Comparison of ENCODE assay signal across 1 cellular context in genomic region chr17:66345949-66346638, GRCh38.
TF ChIP-seq lines count a peak whose summit lies in the region.
"Not testable (repeated sequence)": the region's sequence is repeated elsewhere in the genome, so short reads cannot be mapped to it uniquely, and the experiment has no call there.

No MANE protein-coding gene starts in this region.

TF ChIP-seq in K562, 482 proteins besides CTCF, POLR2A, EP300 and RAD21 (continues in another document):
- peak in 1 of 2 experiments; percentile 45 for TF ChIP-seq E2F6 (IDR thresholded peaks at IDR 0.05; ENCODE audit: borderline replicate concordance in 1 of 2, extremely low read depth in 1 of 2, insufficient read depth in 1 of 2, insufficient read length in 1 of 2, low read depth in 1 of 2, low read length in 1 of 2, poor library complexity in 1 of 2, severe bottlenecking in 1 of 2)
- TF ChIP-seq TOE1 (IDR thresholded peaks at IDR 0.05; ENCODE audit: borderline replicate concordance) = 0 out of 2 replicates have a peak, but pooled peaks have one; percentile 33
- not testable (repeated sequence) for TF ChIP-seq TOE1 (CRISPR knock-in tag; IDR thresholded peaks at IDR 0.05; ENCODE audit: borderline replicate concordance, low read depth); PBX2 (CRISPR knock-in tag; IDR thresholded peaks at IDR 0.05; ENCODE audit: low read depth); TEAD4 (CRISPR knock-in tag; IDR thresholded peaks at IDR 0.05; ENCODE audit: borderline replicate concordance); NR2C2 (CRISPR knock-in tag; IDR thresholded peaks at IDR 0.05)
- peak; percentile 92 for TF ChIP-seq DPF2 (IDR thresholded peaks at IDR 0.05)
- TF ChIP-seq ARNT (IDR thresholded peaks at IDR 0.05) = peak; percentile 36 to 50; a peak in 1 of 4 replicates
- 0 out of 3 replicates have a peak, but pooled peaks of 1 of the 2 experiments have one; percentile 14 for TF ChIP-seq CBX3 (IDR thresholded peaks at IDR 0.05; ENCODE audit: borderline replicate concordance in 1 of 2, low read length in 2 of 2)
- TF ChIP-seq TCF3 (CRISPR knock-in tag; IDR thresholded peaks at IDR 0.05) = peak; percentile 81
- TF ChIP-seq ZNF197 (CRISPR knock-in tag; IDR thresholded peaks at IDR 0.05; ENCODE audit: low read depth) = 0 out of 2 replicates have a peak, but pooled peaks have one; percentile 58
- peak; percentile 72 for TF ChIP-seq HES1 (IDR thresholded peaks at IDR 0.05; ENCODE audit: low read depth)
- 0 out of 2 replicates have a peak, but pooled peaks have one; percentile 32 for TF ChIP-seq NFRKB (IDR thresholded peaks at IDR 0.05; ENCODE audit: low read depth)
- peak; percentile 74 for TF ChIP-seq USF1 (CRISPR knock-in tag; IDR thresholded peaks at IDR 0.05)
- peak; percentile 53 for TF ChIP-seq NCOR1 (IDR thresholded peaks at IDR 0.05)
- TF ChIP-seq FOSL1 (tag; conservative IDR thresholded peaks at IDR 0.05) = peak; percentile 66
- TF ChIP-seq PBX2 (tag; conservative IDR thresholded peaks at IDR 0.05; ENCODE audit: low read depth) = peak; percentile 95
- TF ChIP-seq NFE2 (IDR thresholded peaks at IDR 0.05; ENCODE audit: low read depth) = peak; percentile 12; the same call in 1 of the 2 replicates
- TF ChIP-seq MTA1 (IDR thresholded peaks at IDR 0.05; ENCODE audit: borderline replicate concordance) = peak; percentile 69; the same call in 1 of the 2 replicates
- peak; percentile 91 for TF ChIP-seq SMARCA4 (IDR thresholded peaks at IDR 0.05)
- TF ChIP-seq ZNF589 (CRISPR knock-in tag; IDR thresholded peaks at IDR 0.05; ENCODE audit: low read depth) = peak; percentile 75
- peak; percentile 70 for TF ChIP-seq TAL1 (IDR thresholded peaks at IDR 0.05)
- TF ChIP-seq CBFA2T3 (IDR thresholded peaks at IDR 0.05) = peak; percentile 88
- TF ChIP-seq ADNP (tag; IDR thresholded peaks at IDR 0.05) = peak; percentile 90
- peak; percentile 60; the same call in 1 of the 2 replicates for TF ChIP-seq HLTF (IDR thresholded peaks at IDR 0.05)
- peak; percentile 74 for TF ChIP-seq SMAD4 (CRISPR knock-in tag; conservative IDR thresholded peaks at IDR 0.05)
- peak; percentile 73 for TF ChIP-seq TAF9B (IDR thresholded peaks at IDR 0.05; ENCODE audit: partially characterized antibody)
- TF ChIP-seq BHLHE40 (IDR thresholded peaks at IDR 0.05; ENCODE audit: low read length) = peak; percentile 86
- peak; percentile 76 for TF ChIP-seq TEAD4 (IDR thresholded peaks at IDR 0.05; ENCODE audit: low read length)
- peak; percentile 65; the same call in 1 of the 2 replicates for TF ChIP-seq NBN (IDR thresholded peaks at IDR 0.05; ENCODE audit: low read depth)
- TF ChIP-seq ZBTB2 (IDR thresholded peaks at IDR 0.05) = 0 out of 2 replicates have a peak, but pooled peaks have one; percentile 46
- peak; percentile 28; the same call in 1 of the 2 replicates for TF ChIP-seq CC2D1A (IDR thresholded peaks at IDR 0.05)
- peak; percentile 65 for TF ChIP-seq BCOR (IDR thresholded peaks at IDR 0.05)
- peak; percentile 49; the same call in 1 of the 2 replicates for TF ChIP-seq ZNF316 (IDR thresholded peaks at IDR 0.05)
- peak; percentile 95 for TF ChIP-seq MYC (IDR thresholded peaks at IDR 0.05; ENCODE audit: low read depth, low read length)
- TF ChIP-seq MYC (CRISPR knock-in tag; IDR thresholded peaks at IDR 0.05; ENCODE audit: borderline replicate concordance, low read depth) = peak; percentile 51; the same call in 1 of the 2 replicates
- 0 out of 2 replicates have a peak, but pooled peaks have one; percentile 41 for TF ChIP-seq ZNF395 (CRISPR knock-in tag; IDR thresholded peaks at IDR 0.05)
- TF ChIP-seq KDM1A (IDR thresholded peaks at IDR 0.05) = peak; percentile 60 to 75
- peak; percentile 98 for TF ChIP-seq ZNF384 (IDR thresholded peaks at IDR 0.05; ENCODE audit: low read depth, low read length)
- peak; percentile 88 for TF ChIP-seq HDAC2 (IDR thresholded peaks at IDR 0.05)
- peak; percentile 17; the same call in 1 of the 2 replicates for TF ChIP-seq CREM (IDR thresholded peaks at IDR 0.05; ENCODE audit: low read depth)
- TF ChIP-seq MEIS2 (IDR thresholded peaks at IDR 0.05; ENCODE audit: partially characterized antibody) = peak; percentile 91
- TF ChIP-seq NRF1 (conservative IDR thresholded peaks at IDR 0.05 in 1 of 2, IDR thresholded peaks at IDR 0.05 in 1 of 2) = peak; percentile 66 to 71
- TF ChIP-seq MEF2D (tag; conservative IDR thresholded peaks at IDR 0.05; ENCODE audit: low read depth) = 0 out of 2 replicates have a peak, but pooled peaks have one; percentile 60
- peak; percentile 80 for TF ChIP-seq CXXC5 (CRISPR knock-in tag; IDR thresholded peaks at IDR 0.05)
- 0 out of 2 replicates have a peak, but pooled peaks have one; percentile 53 for TF ChIP-seq DIDO1 (tag; IDR thresholded peaks at IDR 0.05; ENCODE audit: low read depth)
- 0 out of 2 replicates have a peak, but pooled peaks have one; percentile 11 for TF ChIP-seq SP1 (CRISPR knock-in tag; IDR thresholded peaks at IDR 0.05)
- TF ChIP-seq PKNOX1 (IDR thresholded peaks at IDR 0.05) = peak; percentile 98
- TF ChIP-seq MTA2 (IDR thresholded peaks at IDR 0.05; ENCODE audit: low read depth) = peak; percentile 60
- TF ChIP-seq JUND (IDR thresholded peaks at IDR 0.05; ENCODE audit: borderline replicate concordance, low read depth, low read length) = peak; percentile 80
- TF ChIP-seq JUND (tag; IDR thresholded peaks at IDR 0.05; ENCODE audit: borderline replicate concordance, low read depth, low read length) = peak; percentile 69; the same call in 2 of the 3 replicates
- TF ChIP-seq HDAC1 (IDR thresholded peaks at IDR 0.05) = peak in 1 of 2 experiments; percentile 84; a peak in 2 of 4 replicates
- TF ChIP-seq NR2C2 (tag; IDR thresholded peaks at IDR 0.05) = 0 out of 2 replicates have a peak, but pooled peaks have one; percentile 24
- TF ChIP-seq C11orf30 (IDR thresholded peaks at IDR 0.05; ENCODE audit: low read depth) = 0 out of 2 replicates have a peak, but pooled peaks have one; percentile 11
- peak; percentile 73; the same call in 1 of the 2 replicates for TF ChIP-seq GATAD2A (IDR thresholded peaks at IDR 0.05)
- 0 out of 2 replicates have a peak, but pooled peaks have one; percentile 24 for TF ChIP-seq GABPA (tag; conservative IDR thresholded peaks at IDR 0.05; ENCODE audit: low read depth)
- TF ChIP-seq MAFG (tag; conservative IDR thresholded peaks at IDR 0.05) = 0 out of 2 replicates have a peak, but pooled peaks have one; percentile 40
- TF ChIP-seq ZNF24 (IDR thresholded peaks at IDR 0.05) = peak; percentile 79
- 0 out of 2 replicates have a peak, but pooled peaks have one; percentile 20 for TF ChIP-seq KLF16 (IDR thresholded peaks at IDR 0.05)
- TF ChIP-seq CBFA2T2 (conservative IDR thresholded peaks at IDR 0.05) = peak; percentile 74
- TF ChIP-seq DMBX1 (CRISPR knock-in tag; IDR thresholded peaks at IDR 0.05; ENCODE audit: borderline replicate concordance) = peak; percentile 86
- peak; percentile 80 for TF ChIP-seq MAX (CRISPR knock-in tag; IDR thresholded peaks at IDR 0.05)
- 0 out of 2 replicates have a peak, but pooled peaks have one; percentile 26 for TF ChIP-seq RBFOX2 (IDR thresholded peaks at IDR 0.05; ENCODE audit: low read depth, low read length)
- TF ChIP-seq GATA2 (CRISPR knock-in tag; IDR thresholded peaks at IDR 0.05) = peak; percentile 46; the same call in 1 of the 2 replicates
- peak; percentile 90 for TF ChIP-seq EP400 (IDR thresholded peaks at IDR 0.05)
